ENCODE assay signal across 26 cellular contexts in genomic region chrX:147779173-147779572, GRCh38.
"Had no signal": no experiment of that assay in that cellular context is flagged by ENCODE, and none has a peak within 500 bp of the region (broad histone marks: within the 10 kb centered on the region; RNA-seq: fewer than 3 reads in every experiment).

No MANE protein-coding gene starts in this region.

- H3K4me1 ChIP-seq: esophagus muscularis mucosa, heart right ventricle, left lung, neural progenitor cell, parathyroid adenoma, right lobe of liver, stomach, thyroid gland, vagina had no signal

- ATAC-seq: heart right ventricle; left cardiac atrium; left lung; naive thymus-derived CD4-positive, alpha-beta T cell; right lobe of liver; stimulated activated naive B cell treated with anti-CD40 and anti-IgM and Interleukin-4, amounts not matched to agents 10 μg/mL and 1 μg/mL and 100 μg/mL, for 72 hours had no signal

- H3K4me1 Mint-ChIP-seq: endodermal cell; nephron; neural progenitor cell; stimulated activated naive B cell treated with anti-CD40 and anti-IgM and Interleukin-4, amounts not matched to agents 10 μg/mL and 1 μg/mL and 100 μg/mL, for 72 hours had no signal

- H3K27ac ChIP-seq: epithelial cell of prostate, esophagus muscularis mucosa, heart right ventricle, left lung, neural progenitor cell, parathyroid adenoma, right lobe of liver, stomach, thyroid gland, vagina had no signal

- DNase-seq: effector CD8-positive, alpha-beta T cell; endodermal cell; glutamatergic neuron; heart right ventricle; hippocampal formation; left cardiac atrium; left lung; mesenchymal stem cell; midbrain; naive thymus-derived CD4-positive, alpha-beta T cell; right lobe of liver; small intestine; stimulated activated CD4-positive, alpha-beta T cell treated with anti-CD3 and anti-CD28 coated beads, Interleukin-15, amount 100 ng/mL, for 24 hours; stimulated activated CD4-positive, alpha-beta T cell treated with anti-CD3 and anti-CD28 coated beads, Interleukin-2, amount 100 ng/mL, for 48 hours; stimulated activated naive B cell treated with anti-CD40 and anti-IgM and Interleukin-4, amounts not matched to agents 10 μg/mL and 1 μg/mL and 100 μg/mL, for 72 hours; stomach; thyroid gland; trophoblast cell had no signal

- H3K4me3 ChIP-seq: esophagus muscularis mucosa, heart right ventricle, left lung, neural progenitor cell, right lobe of liver, stomach, thyroid gland, vagina had no signal

- H3K4me2 ChIP-seq: neural progenitor cell had no signal

- H3K36me3 ChIP-seq: esophagus muscularis mucosa, heart right ventricle, left lung, neural progenitor cell, right lobe of liver, stomach, thyroid gland, vagina had no signal

- H3K9me3 Mint-ChIP-seq: dendritic cell treated with granulocyte-macrophage colony-stimulating factor and Interleukin-4, amounts not matched to agents 40 ng/mL and 50 ng/mL, for 4 days; stimulated activated naive B cell treated with anti-CD40 and anti-IgM and Interleukin-4, amounts not matched to agents 10 μg/mL and 1 μg/mL and 100 μg/mL, for 72 hours had no signal

- H3K27me3 Mint-ChIP-seq: dendritic cell treated with granulocyte-macrophage colony-stimulating factor and Interleukin-4, amounts not matched to agents 40 ng/mL and 50 ng/mL, for 4 days; progenitor cell of endocrine pancreas; stimulated activated naive B cell treated with anti-CD40 and anti-IgM and Interleukin-4, amounts not matched to agents 10 μg/mL and 1 μg/mL and 100 μg/mL, for 72 hours had no signal

- H3K27ac Mint-ChIP-seq: dendritic cell treated with granulocyte-macrophage colony-stimulating factor and Interleukin-4, amounts not matched to agents 40 ng/mL and 50 ng/mL, for 4 days; endodermal cell; nephron; neural progenitor cell; progenitor cell of endocrine pancreas; stimulated activated naive B cell treated with anti-CD40 and anti-IgM and Interleukin-4, amounts not matched to agents 10 μg/mL and 1 μg/mL and 100 μg/mL, for 72 hours had no signal

- H3K9ac ChIP-seq: neural progenitor cell, parathyroid adenoma had no signal

- H3K79me2 ChIP-seq: parathyroid adenoma had no signal

- H3K36me3 Mint-ChIP-seq: neural progenitor cell; stimulated activated naive B cell treated with anti-CD40 and anti-IgM and Interleukin-4, amounts not matched to agents 10 μg/mL and 1 μg/mL and 100 μg/mL, for 72 hours had no signal

- H3K27me3 ChIP-seq: esophagus muscularis mucosa, heart right ventricle, left lung, neural progenitor cell, right lobe of liver, stomach, thyroid gland, vagina had no signal

- H3K4me3 Mint-ChIP-seq: dendritic cell treated with granulocyte-macrophage colony-stimulating factor and Interleukin-4, amounts not matched to agents 40 ng/mL and 50 ng/mL, for 4 days; endodermal cell; naive thymus-derived CD4-positive, alpha-beta T cell; nephron; neural progenitor cell; stimulated activated naive B cell treated with anti-CD40 and anti-IgM and Interleukin-4, amounts not matched to agents 10 μg/mL and 1 μg/mL and 100 μg/mL, for 72 hours had no signal
